ENCODE assay signal across 8 cellular contexts in the genomic region with DNA sequence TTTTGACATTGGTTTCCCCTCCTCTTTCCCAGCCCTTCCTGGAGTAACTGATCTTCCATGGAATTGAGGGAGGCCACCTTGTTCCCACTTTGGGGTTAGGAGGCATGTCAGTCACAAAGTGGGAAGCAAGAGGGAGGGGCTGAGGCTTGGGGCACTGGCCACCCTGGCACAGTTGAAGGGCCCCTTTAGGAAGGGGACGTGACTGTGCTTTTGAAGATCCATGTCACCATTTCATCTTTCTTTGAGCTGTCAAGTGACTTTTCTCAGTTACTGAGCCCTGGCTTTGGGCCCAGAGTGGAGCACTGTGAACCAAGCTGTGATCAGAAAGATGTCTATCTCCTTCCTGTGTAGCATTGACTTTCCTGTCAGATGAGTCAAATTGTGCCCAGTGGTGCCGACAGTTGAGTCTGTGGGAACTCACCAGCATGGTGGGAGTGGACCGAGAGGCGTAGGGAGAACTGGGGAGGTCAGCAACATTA. TPM values are rescaled to one million over a fixed set of nuclear protein-coding genes. Genes with fewer than 3 reads are reported as not detected.
A peak's percentile ranks its signal among the peaks of the same experiment; 100 is the strongest.
DNase-seq lines count a peak whose midpoint lies in the region; FAIRE-seq and TF ChIP-seq lines count a peak whose summit lies in the region.

No MANE protein-coding gene starts in this region.

- FAIRE-seq in H1 (lab: Jason Lieb, UNC), result no peak

- H3K27ac Mint-ChIP-seq in activated CD4-positive, alpha-beta T cell treated with anti-CD3 and anti-CD28 coated beads, Interleukin-2, amount 10 ng/mL, durations not matched to agents 24 days and 14 days, result peak overlapping the region; percentile 75

- peaks cover 0 to 4% (median 2%) of the 10 kb centered on the region in 4 experiments; a peak in 4 of 7 replicates for H3K4me1 ChIP-seq in H1 (replicated peaks in 1 of 4; ENCODE audit: control insufficient read depth in 3 of 4, insufficient read depth in 4 of 4, low read length in 3 of 4)

- peak overlapping the region; percentile 94; the same call in 1 of the 2 replicates for H2BK12ac ChIP-seq in H1 (ENCODE audit: low read depth, low read length)

- peak overlapping the region; percentile 78; the same call in 1 of the 2 replicates for H2BK5ac ChIP-seq in H1 (ENCODE audit: low read depth, low read length)

- H3K23ac ChIP-seq in H1 (ENCODE audit: insufficient read length), result no peak overlapping the region

- H3K9me3 ChIP-seq in H1 (ENCODE audit: insufficient read depth in 2 of 2, low read depth in 1 of 2, low read length in 1 of 2), result no peaks in the 10 kb centered on the region

- H3K56ac ChIP-seq in H1 (replicated peaks; ENCODE audit: insufficient read length, low read depth, low read length), result no peak overlapping the region

- H3K27me3 ChIP-seq in H1 (replicated peaks in 1 of 4; ENCODE audit: control insufficient read depth in 3 of 4, extremely low read depth in 1 of 4, insufficient read depth in 3 of 4, low read length in 3 of 4), result no peaks in the 10 kb centered on the region

- H3K4me3 ChIP-seq in H1 (ENCODE audit: extremely low read depth in 1 of 4, insufficient read depth in 2 of 4, low read depth in 3 of 4, low read length in 4 of 4), result no peak overlapping the region

- peak overlapping the region; percentile 76 for H4K91ac ChIP-seq in H1 (replicated peaks; ENCODE audit: insufficient read length, low read length)

- no peaks in the 10 kb centered on the region for H3K9me3 Mint-ChIP-seq in activated CD4-positive, alpha-beta T cell treated with anti-CD3 and anti-CD28 coated beads, Interleukin-2, amount 10 ng/mL, durations not matched to agents 24 days and 14 days

- no peak overlapping the region for H3K4me2 ChIP-seq in H1 (ENCODE audit: insufficient read depth in 1 of 2, low read depth in 2 of 2, low read length in 2 of 2)

- H3K79me2 ChIP-seq in H1 (ENCODE audit: control insufficient read depth in 1 of 2, insufficient read depth in 2 of 2, low read length in 2 of 2), result no peaks in the 10 kb centered on the region

- no peak overlapping the region; the same call in 1 of the 2 replicates for H3K18ac ChIP-seq in H1 (ENCODE audit: extremely low read depth, low read length)

- H3K36me3 Mint-ChIP-seq in activated CD4-positive, alpha-beta T cell treated with anti-CD3 and anti-CD28 coated beads, Interleukin-2, amount 10 ng/mL, durations not matched to agents 24 days and 14 days (ENCODE audit: low read depth), result peaks cover 2% of the 10 kb centered on the region

- CTCF ChIA-PET in H1 (lab: Charles Lee; ENCODE audit: partially characterized antibody), result no interaction called here

- H3K4me3 Mint-ChIP-seq in activated CD4-positive, alpha-beta T cell treated with anti-CD3 and anti-CD28 coated beads, Interleukin-2, amount 10 ng/mL, durations not matched to agents 24 days and 14 days, result peak overlapping the region; percentile 24

- no peak overlapping the region for H3K9ac ChIP-seq in H1 (replicated peaks in 1 of 4; ENCODE audit: extremely low read depth in 1 of 4, low read depth in 3 of 4, low read length in 3 of 4)

- intact Hi-C loops in activated CD4-positive, alpha-beta T cell treated with anti-CD3 and anti-CD28 coated beads, Interleukin-2, amount 10 ng/mL, durations not matched to agents 24 days and 14 days (cut with micrococcal nuclease), result loop anchor here (1.0 to 5.0 kb wide), 3 partner anchors 24 to 111 kb away; no protein-coding TSS in a partner anchor

- H3K14ac ChIP-seq in H1 (ENCODE audit: insufficient read length), result no peak overlapping the region

- no peaks in the 10 kb centered on the region for H4K20me1 ChIP-seq in H1 (replicated peaks in 1 of 2; ENCODE audit: control insufficient read depth in 1 of 2, insufficient read depth in 2 of 2, low read length in 2 of 2)

- WGBS in H1 (ENCODE audit: extremely low coverage in 1 of 2, insufficient coverage in 1 of 2, insufficient read length in 1 of 2, insufficient replicate concordance in 2 of 2, low coverage in 1 of 2, low lambda C conversion rate in 2 of 2, missing lambda C conversion rate in 1 of 2), 2 experiments, result 65% methylated on average over 4 of the region's 4 CpGs; no CpG with 5 or more reads in 1 of the 2 experiments

- POLR2A ChIA-PET in H1 (lab: Charles Lee; ENCODE audit: partially characterized antibody), result no interaction called here

- 0 out of 2 replicates have a peak overlapping the region, but pooled peaks have one; percentile 1 for H2BK15ac ChIP-seq in H1 (ENCODE audit: low read length)

- DNase-seq in GM20000 (ENCODE audit: low spot score) (peak; percentile 44), H1 (ENCODE audit: low read depth in 1 of 2, low spot score in 2 of 2) (no peak), DMS53 treated with DMSO at 0.1 percent for 48 hours (lab: John Stamatoyannopoulos, UW; ENCODE audit: unreplicated experiment) (no peak), AG08396 (ENCODE audit: low spot score) (no peak), islet precursor cell (no peak), NOMO-1 (lab: John Stamatoyannopoulos, UW; ENCODE audit: unreplicated experiment in 2 of 2) (no peak)
- peak; percentile 87 for DNase-seq in activated CD4-positive, alpha-beta T cell treated with anti-CD3 and anti-CD28 coated beads, Interleukin-2, amount 10 ng/mL, durations not matched to agents 24 days and 14 days
- DNase-seq in stimulated activated CD4-positive, alpha-beta T cell treated with anti-CD3 and anti-CD28 coated beads, Interleukin-15, amount 100 ng/mL, for 48 hours (ENCODE audit: low read depth in 2 of 2), result peak; percentile 61 to 69

- no peak for TF ChIP-seq EP300 in H1 (IDR thresholded peaks at IDR 0.05; ENCODE audit: borderline replicate concordance in 1 of 2, low read depth in 2 of 2, low read length in 2 of 2)

- no peak overlapping the region for H2BK120ac ChIP-seq in H1 (replicated peaks; ENCODE audit: low read depth, low read length)

- H3K79me1 ChIP-seq in H1 (ENCODE audit: low read depth, low read length), result no peaks in the 10 kb centered on the region

- peak overlapping the region; percentile 86; the same call in 1 of the 2 replicates for H2BK20ac ChIP-seq in H1 (ENCODE audit: low read length)

- peak overlapping the region; percentile 57 for H3K4ac ChIP-seq in H1 (replicated peaks; ENCODE audit: insufficient read length, low read depth, low read length)

- H4K8ac ChIP-seq in H1 (ENCODE audit: extremely low read depth, insufficient read depth, low read length), result no peak overlapping the region

- TF ChIP-seq CTCF in GM20000 (IDR thresholded peaks at IDR 0.05; ENCODE audit: extremely low read depth, missing control alignments) (no peak), H1 (IDR thresholded peaks at IDR 0.05; ENCODE audit: control extremely low read depth in 1 of 3, insufficient read depth in 1 of 3, low read depth in 1 of 3, low read length in 3 of 3) (no peak)

- TF ChIP-seq POLR2A in H1 (IDR thresholded peaks at IDR 0.05; ENCODE audit: control extremely low read depth in 1 of 2, low read depth in 2 of 2, low read length in 2 of 2), result no peak

- TF ChIP-seq RAD21 in H1 (IDR thresholded peaks at IDR 0.05 in 1 of 2, conservative IDR thresholded peaks at IDR 0.05 in 1 of 2; ENCODE audit: low read depth in 2 of 2, low read length in 2 of 2), result no peak

- no peak overlapping the region for H3K27ac ChIP-seq in H1 (ENCODE audit: low read depth, low read length)

- no peak overlapping the region for H2AFZ ChIP-seq in H1 (ENCODE audit: low read length)

- no peaks in the 10 kb centered on the region for H3K27me3 Mint-ChIP-seq in activated CD4-positive, alpha-beta T cell treated with anti-CD3 and anti-CD28 coated beads, Interleukin-2, amount 10 ng/mL, durations not matched to agents 24 days and 14 days

- no peaks in the 10 kb centered on the region for H3K23me2 ChIP-seq in H1 (ENCODE audit: low read depth, low read length)

- H2AK5ac ChIP-seq in H1 (ENCODE audit: low read depth, low read length), result peak overlapping the region; percentile 82; the same call in 1 of the 2 replicates

- peaks cover 42% of the 10 kb centered on the region for H3K4me1 Mint-ChIP-seq in activated CD4-positive, alpha-beta T cell treated with anti-CD3 and anti-CD28 coated beads, Interleukin-2, amount 10 ng/mL, durations not matched to agents 24 days and 14 days

- no peak overlapping the region for H4K5ac ChIP-seq in H1 (ENCODE audit: insufficient read length, low read depth, low read length)

- no peaks in the 10 kb centered on the region for H3K36me3 ChIP-seq in H1 (ENCODE audit: control insufficient read depth in 2 of 4, insufficient read depth in 4 of 4, low read length in 3 of 4)

RNA-seq across cellular contexts. Expression of a gene that starts 38.5 kb away (rescaled TPM):
- not detected in 2 replicates for total RNA-seq in activated CD4-positive, alpha-beta T cell treated with anti-CD3 and anti-CD28 coated beads, Interleukin-2, amount 10 ng/mL, durations not matched to agents 24 days and 14 days
- total RNA-seq in H1 (2021; fragmentation: NEBNext Ultra II Directional; extraction: Animal tissue kit (Norgen Biotek cat#: 25700)), result 0.15 TPM in 1 of 2 replicates, not detected in the other
- 0.27 and 0.30 TPM in 2 replicates for polyA plus RNA-seq in H1 (2011; rRNA removed)
- polyA plus RNA-seq in H1 (2011; cell fraction: cytosol; rRNA removed), result 0.25 TPM
- 0.67 TPM for polyA plus RNA-seq in H1 (2011; cell fraction: nucleus; rRNA removed)
- 0.13 to 0.41 TPM (median 0.41 TPM) in 3 of 4 replicates, not detected in the other for polyA plus RNA-seq in H1 (2012, experiment 1 of 2)
- polyA plus RNA-seq in H1 (2012, experiment 2 of 2), result 0.08 TPM
- 0.08 TPM for polyA plus RNA-seq in H1 (2013, experiment 1 of 2)
- 0.26 TPM for polyA plus RNA-seq in H1 (2013, experiment 2 of 2)
- polyA minus RNA-seq in H1 (2011; rRNA and poly(A)+ RNA removed), result 0.17 TPM in 1 of 2 replicates, not detected in the other
- not detected for polyA minus RNA-seq in H1 (2011; cell fraction: cytosol; rRNA and poly(A)+ RNA removed)
- polyA minus RNA-seq in H1 (2011; cell fraction: nucleus; rRNA and poly(A)+ RNA removed), result not detected

RNA-seq across cellular contexts. Expression of a gene that starts 38.7 kb away (rescaled TPM):
- not detected in 2 replicates for total RNA-seq in activated CD4-positive, alpha-beta T cell treated with anti-CD3 and anti-CD28 coated beads, Interleukin-2, amount 10 ng/mL, durations not matched to agents 24 days and 14 days
- 0.29 and 0.45 TPM in 2 replicates for total RNA-seq in H1 (2021; fragmentation: NEBNext Ultra II Directional; extraction: Animal tissue kit (Norgen Biotek cat#: 25700))
- 0.28 and 0.44 TPM in 2 replicates for polyA plus RNA-seq in H1 (2011; rRNA removed)
- 0.35 TPM for polyA plus RNA-seq in H1 (2011; cell fraction: cytosol; rRNA removed)
- 0.34 TPM for polyA plus RNA-seq in H1 (2011; cell fraction: nucleus; rRNA removed)
- 0.27 to 0.52 TPM (median 0.35 TPM) in 4 replicates for polyA plus RNA-seq in H1 (2012, experiment 1 of 2)
- 0.22 TPM for polyA plus RNA-seq in H1 (2012, experiment 2 of 2)
- 0.39 TPM for polyA plus RNA-seq in H1 (2013, experiment 1 of 2)
- 0.40 TPM for polyA plus RNA-seq in H1 (2013, experiment 2 of 2)
- polyA minus RNA-seq in H1 (2011; rRNA and poly(A)+ RNA removed), result 0.35 and 0.37 TPM in 2 replicates
- polyA minus RNA-seq in H1 (2011; cell fraction: cytosol; rRNA and poly(A)+ RNA removed), result 0.15 TPM
- 0.40 TPM for polyA minus RNA-seq in H1 (2011; cell fraction: nucleus; rRNA and poly(A)+ RNA removed)

RNA-seq across cellular contexts. Expression of a gene that starts 58.4 kb away (rescaled TPM):
- total RNA-seq in activated CD4-positive, alpha-beta T cell treated with anti-CD3 and anti-CD28 coated beads, Interleukin-2, amount 10 ng/mL, durations not matched to agents 24 days and 14 days, result 3.0 and 3.3 TPM in 2 replicates
- 2.6 and 3.0 TPM in 2 replicates for total RNA-seq in H1 (2021; fragmentation: NEBNext Ultra II Directional; extraction: Animal tissue kit (Norgen Biotek cat#: 25700))
- 2.3 and 3.3 TPM in 2 replicates for polyA plus RNA-seq in H1 (2011; rRNA removed)
- 2.9 TPM for polyA plus RNA-seq in H1 (2011; cell fraction: cytosol; rRNA removed)
- 4.2 TPM for polyA plus RNA-seq in H1 (2011; cell fraction: nucleus; rRNA removed)
- polyA plus RNA-seq in H1 (2012, experiment 1 of 2), result 0.92 to 2.0 TPM (median 1.8 TPM) in 4 replicates
- 0.37 TPM for polyA plus RNA-seq in H1 (2012, experiment 2 of 2)
- 4.6 TPM for polyA plus RNA-seq in H1 (2013, experiment 1 of 2)
- polyA plus RNA-seq in H1 (2013, experiment 2 of 2), result 5.9 TPM
- polyA minus RNA-seq in H1 (2011; rRNA and poly(A)+ RNA removed), result 3.5 and 3.8 TPM in 2 replicates
- 1.3 TPM for polyA minus RNA-seq in H1 (2011; cell fraction: cytosol; rRNA and poly(A)+ RNA removed)
- polyA minus RNA-seq in H1 (2011; cell fraction: nucleus; rRNA and poly(A)+ RNA removed), result 4.1 TPM

Comparison
In these comparisons a context has a peak if more than half of its experiments do, and no peak if none do; other contexts are left out.
1. DNase-seq: peak in GM20000 (single experiment), activated CD4-positive, alpha-beta T cell treated with anti-CD3 and anti-CD28 coated beads, Interleukin-2, amount 10 ng/mL, durations not matched to agents 24 days and 14 days (single experiment) and stimulated activated CD4-positive, alpha-beta T cell treated with anti-CD3 and anti-CD28 coated beads, Interleukin-15, amount 100 ng/mL, for 48 hours (2 of 2); none in H1 (0 of 2), DMS53 treated with DMSO at 0.1 percent for 48 hours (single experiment), AG08396 (single experiment), islet precursor cell (single experiment) and NOMO-1 (0 of 2).